17 cellular contexts compared by ENCODE assay signal in genomic region chr6:79526897-79527296, GRCh38. TPM values are rescaled to one million over a fixed set of nuclear protein-coding genes. Genes with fewer than 3 reads are reported as not detected.
DNase-seq lines count a peak whose midpoint lies in the region; ATAC-seq and TF ChIP-seq lines count a peak whose summit lies in the region.
"Had no signal": no experiment of that assay in that cellular context is flagged by ENCODE, and none has a peak within 500 bp of the region (broad histone marks: within the 10 kb centered on the region; RNA-seq: fewer than 3 reads in every experiment).

No MANE protein-coding gene starts in this region.

- H3K4me3 ChIP-seq in left lung = no peak overlapping the region
- no peak overlapping the region for H3K4me3 ChIP-seq in testis
- H3K4me3 ChIP-seq in mesenchymal stem cell (ENCODE audit: insufficient read depth in 1 of 2, low read depth in 1 of 2, low read length in 2 of 2) = no peak overlapping the region
- H3K4me3 ChIP-seq: BLaER1, HAP-1 had no signal

- H3K4me2 ChIP-seq in mesenchymal stem cell (ENCODE audit: low read length, poor library complexity, severe bottlenecking) = no peak overlapping the region
- H3K4me2 ChIP-seq: BLaER1 had no signal

- H3K9me3 ChIP-seq in left lung = no peaks in the 10 kb centered on the region
- no peaks in the 10 kb centered on the region for H3K9me3 ChIP-seq in testis
- no peaks in the 10 kb centered on the region for H3K9me3 ChIP-seq in mesenchymal stem cell (ENCODE audit: control insufficient read depth, low read length)
- H3K9me3 ChIP-seq: BLaER1, HAP-1 had no signal

- H2AFZ ChIP-seq in mesenchymal stem cell (ENCODE audit: low read depth, low read length) = no peak overlapping the region

- ATAC-seq in left lung (peak; percentile 86), HG02642 (IDR thresholded peaks at IDR 0.05; ENCODE audit: poor library complexity, unreplicated experiment) (no peak)

- H4K91ac ChIP-seq in mesenchymal stem cell (ENCODE audit: low read length) = no peak overlapping the region

- no peak overlapping the region for H3K14ac ChIP-seq in mesenchymal stem cell (ENCODE audit: low read length in 2 of 2)

- H3K23ac ChIP-seq in mesenchymal stem cell (ENCODE audit: low read length in 2 of 2) = no peak overlapping the region

- WGBS in testis, 2 donors = 91 to 100% methylated on average over 1 of the region's 1 CpG
- 90% methylated on average over 1 of the region's 1 CpG for WGBS in mesenchymal stem cell

- peaks cover 19% of the 10 kb centered on the region for H3K79me1 ChIP-seq in mesenchymal stem cell (replicated peaks; ENCODE audit: low read length, poor library complexity, severe bottlenecking)

- H3K27ac ChIP-seq in left lung (no peak overlapping the region), testis (peak overlapping the region; percentile 70 to 76), mesenchymal stem cell (ENCODE audit: low read length, poor library complexity, severe bottlenecking) (no peak overlapping the region)
- H3K27ac ChIP-seq: 22Rv1, BLaER1, HL-60 had no signal

- no peak overlapping the region for H2BK120ac ChIP-seq in mesenchymal stem cell (ENCODE audit: low read depth, low read length)

- H2BK12ac ChIP-seq in mesenchymal stem cell (ENCODE audit: low read length in 2 of 2) = no peak overlapping the region

- peak; percentile 2 for DNase-seq in DMS 273 (lab: John Stamatoyannopoulos, UW; ENCODE audit: unreplicated experiment)
- DNase-seq in DMS 273 treated with DMSO at 0.1 percent for 48 hours (lab: John Stamatoyannopoulos, UW) = no peak
- DNase-seq in OCI-M1 (lab: John Stamatoyannopoulos, UW) = peak; percentile 55
- DNase-seq in left lung = no peak
- DNase-seq in testis = no peak
- no peak for DNase-seq in NCI-H510A (lab: John Stamatoyannopoulos, UW)
- no peak for DNase-seq in mesenchymal stem cell
- DNase-seq: CD8-positive, alpha-beta memory T cell; GDM1; KBM-7; NCI-H748 treated with DMSO at 0.1 percent for 48 hours; SIG-M5 had no signal

- H3K4me1 ChIP-seq in left lung = peaks cover 0 to 9% of the 10 kb centered on the region in 2 donors
- H3K4me1 ChIP-seq in testis = peaks cover 18% of the 10 kb centered on the region
- peaks cover 2% of the 10 kb centered on the region for H3K4me1 ChIP-seq in mesenchymal stem cell (ENCODE audit: control insufficient read depth, insufficient read depth, low read depth, low read length)
- H3K4me1 ChIP-seq: BLaER1 had no signal

- TF ChIP-seq POLR2A in testis (IDR thresholded peaks at IDR 0.05) = no peak

- H3K36me3 ChIP-seq in left lung (no peaks in the 10 kb centered on the region), testis (ENCODE audit: low read depth, missing control alignments) (no peaks in the 10 kb centered on the region), mesenchymal stem cell (ENCODE audit: control insufficient read depth in 1 of 2, insufficient read depth in 2 of 2, low read depth in 1 of 2, low read length in 2 of 2) (no peaks in the 10 kb centered on the region)
- H3K36me3 ChIP-seq: BLaER1, HAP-1 had no signal

- TF ChIP-seq CTCF in left lung (IDR thresholded peaks at IDR 0.05) = no peak
- no peak for TF ChIP-seq CTCF in testis (IDR thresholded peaks at IDR 0.05)

- H3K18ac ChIP-seq in mesenchymal stem cell (ENCODE audit: low read depth in 1 of 2, low read length in 2 of 2) = no peak overlapping the region

- no peak overlapping the region for H4K8ac ChIP-seq in mesenchymal stem cell (ENCODE audit: low read length)

- H3K9ac ChIP-seq in mesenchymal stem cell (ENCODE audit: low read length) = no peak overlapping the region
- H3K9ac ChIP-seq: BLaER1 had no signal

- no peak overlapping the region for H2AK5ac ChIP-seq in mesenchymal stem cell (ENCODE audit: low read length, severe bottlenecking)

- H3K27me3 ChIP-seq in left lung (no peaks in the 10 kb centered on the region), testis (no peaks in the 10 kb centered on the region), mesenchymal stem cell (ENCODE audit: control insufficient read depth in 1 of 2, insufficient read depth in 1 of 2, low read length in 2 of 2) (no peaks in the 10 kb centered on the region)
- H3K27me3 ChIP-seq: BLaER1 had no signal

- intact Hi-C loops in left lung (cut with DNase I) = no loop called here
- intact Hi-C loops in testis (cut with DNase I; ENCODE audit: low total_unique reads) = no loop called here

- H3K4ac ChIP-seq in mesenchymal stem cell (ENCODE audit: low read depth in 1 of 2, low read length in 2 of 2) = no peak overlapping the region

- H2BK5ac ChIP-seq in mesenchymal stem cell (ENCODE audit: low read depth, low read length, poor library complexity, severe bottlenecking) = no peak overlapping the region

- no peak overlapping the region for H2BK15ac ChIP-seq in mesenchymal stem cell (ENCODE audit: low read depth, poor library complexity, severe bottlenecking)

RNA-seq across cellular contexts. Expression of gene LCA5, which starts 10.3 kb away (rescaled TPM):
- total RNA-seq in left lung (1 to 10 TPM; 5.1 to 5.2 TPM), testis (10 to 100 TPM; 15.4 to 17.7 TPM)
- polyA plus RNA-seq in testis (ENCODE audit: insufficient read depth, low read depth, low replicate concordance) = 5.2 TPM
- 5.3 TPM for polyA plus RNA-seq in mesenchymal stem cell (2013, experiment 1 of 2)
- 5.5 TPM for polyA plus RNA-seq in mesenchymal stem cell (2013, experiment 2 of 2)

Comparison
In these comparisons a context has a peak if more than half of its experiments do, and no peak if none do; other contexts are left out.
1. DNase-seq: peak in DMS 273 (single experiment) and OCI-M1 (single experiment); none in DMS 273 treated with DMSO at 0.1 percent for 48 hours (single experiment), left lung (0 of 2), testis (single experiment), NCI-H510A (single experiment) and mesenchymal stem cell (single experiment).
2. H3K27ac ChIP-seq: peak in testis (2 of 2); none in left lung (0 of 2) and mesenchymal stem cell (single experiment).